ENCODE assay signal across 12 cellular contexts in genomic region chr2:98727758-98728718, GRCh38. TPM values are rescaled to one million over a fixed set of nuclear protein-coding genes. Genes with fewer than 3 reads are reported as not detected.
A peak's percentile ranks its signal among the peaks of the same experiment; 100 is the strongest.
DNase-seq lines count a peak whose midpoint lies in the region; ATAC-seq, FAIRE-seq and TF ChIP-seq lines count a peak whose summit lies in the region.
"Had no signal": no experiment of that assay in that cellular context is flagged by ENCODE, and none has a peak within 500 bp of the region (broad histone marks: within the 10 kb centered on the region; RNA-seq: fewer than 3 reads in every experiment).

No MANE protein-coding gene starts in this region.

- H3K79me1 ChIP-seq in H9 (ENCODE audit: insufficient read depth, low read depth, low read length, poor library complexity, severe bottlenecking), result no peaks in the 10 kb centered on the region

- H3K14ac ChIP-seq in H9 (ENCODE audit: insufficient read depth, low read length), result no peak overlapping the region

- no peaks in the 10 kb centered on the region for H3K9me2 ChIP-seq in neural cell (ENCODE audit: insufficient read depth, low read length)

- no peak for ATAC-seq in HG02884 (IDR thresholded peaks at IDR 0.05; ENCODE audit: unreplicated experiment)
- ATAC-seq: activated CD4-positive, CD25-positive, alpha-beta regulatory T cell treated with anti-CD3 and anti-CD28 coated beads, Interleukin-2, amount 50 U/mL, for 24 hours had no signal

- H3K36me3 ChIP-seq in BLaER1, result peaks cover 5% of the 10 kb centered on the region; the same call in 1 of the 2 replicates
- H3K36me3 ChIP-seq in neural cell (ENCODE audit: insufficient read depth, low read length), result no peaks in the 10 kb centered on the region
- no peaks in the 10 kb centered on the region for H3K36me3 ChIP-seq in vagina

- H3K4me3 Mint-ChIP-seq in IgD-negative memory B cell (peak overlapping the region; percentile 54 to 80 (median 74)), H9 (no peak overlapping the region)

- H3K4me2 ChIP-seq in BLaER1 (peak overlapping the region; percentile 55), neural cell (ENCODE audit: low read length) (no peak overlapping the region), H9 (ENCODE audit: insufficient read depth, insufficient read length, low read length) (no peak overlapping the region)

- H3K9ac ChIP-seq in BLaER1 (no peak overlapping the region), neural cell (ENCODE audit: low read length) (no peak overlapping the region), H9 (ENCODE audit: extremely low read depth, insufficient read length, low read length) (no peak overlapping the region)

- no peak overlapping the region for H4K91ac ChIP-seq in H9 (ENCODE audit: insufficient read length, low read depth, low read length)

- TF ChIP-seq CTCF in neural cell (IDR thresholded peaks at IDR 0.05; ENCODE audit: poor library complexity, severe bottlenecking), result no peak
- TF ChIP-seq CTCF in H9 (conservative IDR thresholded peaks at IDR 0.05), result no peak
- TF ChIP-seq CTCF in vagina (IDR thresholded peaks at IDR 0.05), result no peak

- H3K27me3 Mint-ChIP-seq in IgD-negative memory B cell (no peaks in the 10 kb centered on the region), H9 (ENCODE audit: low read depth) (peaks cover 49% of the 10 kb centered on the region)

- no peak for TF ChIP-seq RAD21 in neural cell (conservative IDR thresholded peaks at IDR 0.05)

- no peak overlapping the region for H3K23ac ChIP-seq in H9 (ENCODE audit: insufficient read length, low read depth, low read length)

- H2AFZ ChIP-seq in neural cell (ENCODE audit: low read depth, low read length) (no peak overlapping the region), H9 (ENCODE audit: low read length) (no peak overlapping the region)

- H4K20me1 ChIP-seq in BLaER1 (peaks cover 23% of the 10 kb centered on the region; the same call in 1 of the 2 replicates), neural cell (ENCODE audit: insufficient read depth) (no peaks in the 10 kb centered on the region), H9 (ENCODE audit: control insufficient read depth, insufficient read depth, insufficient read length) (no peaks in the 10 kb centered on the region)

- intact Hi-C loops in vagina (cut with DNase I), result no loop called here

- no peaks in the 10 kb centered on the region for H3K9me3 ChIP-seq in BLaER1
- no peaks in the 10 kb centered on the region for H3K9me3 ChIP-seq in neural cell (ENCODE audit: low read length)
- H3K9me3 ChIP-seq in H9 (ENCODE audit: control insufficient read depth, low read depth, low read length), result no peaks in the 10 kb centered on the region
- no peaks in the 10 kb centered on the region for H3K9me3 ChIP-seq in vagina
- H3K9me3 ChIP-seq: ascending aorta had no signal

- no peak overlapping the region for H3K56ac ChIP-seq in H9 (ENCODE audit: insufficient read length, low read depth, low read length)

- H3K36me3 Mint-ChIP-seq in IgD-negative memory B cell (no peaks in the 10 kb centered on the region), H9 (ENCODE audit: insufficient read depth in 1 of 3, low read depth in 3 of 3) (peaks cover 0 to 2% (median 0%) of the 10 kb centered on the region in 3 experiments; a peak in 2 of 7 replicates)

- H2BK12ac ChIP-seq in H9 (ENCODE audit: insufficient read length, low read depth, low read length), result no peak overlapping the region

- peaks cover 39% of the 10 kb centered on the region for H3K4me1 ChIP-seq in BLaER1
- H3K4me1 ChIP-seq in H9 (ENCODE audit: insufficient read depth, low read length), result no peaks in the 10 kb centered on the region
- peaks cover 11% of the 10 kb centered on the region for H3K4me1 ChIP-seq in vagina

- no peak for TF ChIP-seq EP300 in neural cell (conservative IDR thresholded peaks at IDR 0.05; ENCODE audit: poor library complexity, severe bottlenecking)

- peaks cover 32% of the 10 kb centered on the region for H3K79me2 ChIP-seq in neural cell (replicated peaks; ENCODE audit: insufficient read depth, low read length)
- no peaks in the 10 kb centered on the region for H3K79me2 ChIP-seq in H9 (ENCODE audit: insufficient read depth, low read length)

- no peak for DNase-seq in H9
- DNase-seq in vagina (ENCODE audit: extremely low spot score in 2 of 2), result no peak
- DNase-seq in NCI-H524 (lab: John Stamatoyannopoulos, UW), result no peak
- DNase-seq: Calu3, kidney glomerular epithelial cell had no signal

- H3K9me3 Mint-ChIP-seq in IgD-negative memory B cell (no peaks in the 10 kb centered on the region), H9 (peaks cover 2 to 6% of the 10 kb centered on the region in 2 experiments; a peak in 2 of 5 replicates)

- no peak overlapping the region for H2AK5ac ChIP-seq in H9 (ENCODE audit: insufficient read length, low read length)

- no peak overlapping the region for H3K4me3 ChIP-seq in BLaER1
- H3K4me3 ChIP-seq in neural cell (ENCODE audit: low read length), result peak overlapping the region; percentile 88
- peak overlapping the region in 1 of 2 donors; percentile 70 for H3K4me3 ChIP-seq in vagina

- H3K27ac Mint-ChIP-seq in IgD-negative memory B cell (peak overlapping the region; percentile 37 to 89 (median 77)), H9 (no peak overlapping the region)

- H2BK15ac ChIP-seq in H9 (ENCODE audit: low read depth, low read length), result no peak overlapping the region

- H3K23me2 ChIP-seq in H9 (ENCODE audit: insufficient read length, low read depth, low read length, poor library complexity, severe bottlenecking), result peaks cover 4% of the 10 kb centered on the region

- H2BK120ac ChIP-seq in H9 (ENCODE audit: low read depth, low read length, poor library complexity, severe bottlenecking), result no peak overlapping the region

- no peak overlapping the region for H3T11ph ChIP-seq in H9 (ENCODE audit: low read length)

- no peak overlapping the region for H3K4ac ChIP-seq in H9 (ENCODE audit: low read depth, low read length)

- whole genome bisulfite sequencing in H9 (ENCODE audit: extremely low coverage, insufficient read length, low lambda C conversion rate), result no CpG with 5 or more reads among the region's 7 CpGs

- peaks cover 6% of the 10 kb centered on the region; the same call in 1 of the 2 replicates for H3K27me3 ChIP-seq in BLaER1
- H3K27me3 ChIP-seq in neural cell (ENCODE audit: insufficient read depth, low read depth, low read length), result no peaks in the 10 kb centered on the region
- H3K27me3 ChIP-seq in H9 (ENCODE audit: insufficient read depth, low read length), result peaks cover 13% of the 10 kb centered on the region; the same call in 1 of the 2 replicates
- H3K27me3 ChIP-seq in vagina, result no peaks in the 10 kb centered on the region
- H3K27me3 ChIP-seq: ascending aorta had no signal

- H2BK5ac ChIP-seq in H9 (ENCODE audit: insufficient read length, low read length), result no peak overlapping the region

- H4K8ac ChIP-seq in H9 (replicated peaks; ENCODE audit: insufficient read length, low read depth, low read length), result no peak overlapping the region

- TF ChIP-seq POLR2A in vagina (IDR thresholded peaks at IDR 0.05), result no peak

- H3K4me1 Mint-ChIP-seq in IgD-negative memory B cell, result peaks cover 42 to 63% (median 48%) of the 10 kb centered on the region in 3 donors
- peaks cover 11 to 18% of the 10 kb centered on the region in 2 experiments for H3K4me1 Mint-ChIP-seq in H9

- no peaks in the 10 kb centered on the region for H3F3A ChIP-seq in neural cell (ENCODE audit: insufficient read depth, low read length, poor library complexity, severe bottlenecking)

- H3K18ac ChIP-seq in H9 (ENCODE audit: insufficient read length, low read depth, low read length), result no peak overlapping the region

- H4K5ac ChIP-seq in H9 (ENCODE audit: insufficient read length, low read depth, low read length), result no peak overlapping the region

- H3K27ac ChIP-seq in BLaER1 (no peak overlapping the region), neural cell (ENCODE audit: low read length) (no peak overlapping the region), H9 (ENCODE audit: insufficient read length, low read depth, low read length) (no peak overlapping the region), vagina (no peak overlapping the region)

- H2BK20ac ChIP-seq in H9 (ENCODE audit: low read depth, low read length, poor library complexity, severe bottlenecking), result no peak overlapping the region

- peak; percentile 10 for FAIRE-seq in colon (lab: Jason Lieb, UNC)

TF ChIP-seq in neural cell, 6 proteins besides CTCF, POLR2A, EP300 and RAD21:
- no peak for TF ChIP-seq REST (IDR thresholded peaks at IDR 0.05; ENCODE audit: borderline replicate concordance)
- TF ChIP-seq SMC3 (conservative IDR thresholded peaks at IDR 0.05; ENCODE audit: poor library complexity), result no peak
- no peak for TF ChIP-seq TAF1 (IDR thresholded peaks at IDR 0.05; ENCODE audit: low read depth)

RNA-seq across cellular contexts. Expression of gene MGAT4A, which starts 2.9 kb away (rescaled TPM):
- polyA plus RNA-seq in IgD-negative memory B cell (54.6 TPM), neural cell (29.9 and 54.8 TPM in 2 replicates)
- 71.8 and 76.8 TPM in 2 replicates for polyA minus RNA-seq in neural cell
- total RNA-seq in H9 (2021) (3.3 and 3.5 TPM in 2 replicates), vagina (20.6 TPM)

Comparison
In these comparisons a context has a peak if more than half of its experiments do, and no peak if none do; other contexts are left out.
1. H3K27ac Mint-ChIP-seq: peak in IgD-negative memory B cell (3 of 3); none in H9 (0 of 3).
2. H3K4me3 Mint-ChIP-seq: peak in IgD-negative memory B cell (4 of 4); none in H9 (0 of 2).